ENCODE assay signal across 1 cellular context in the genomic region with DNA sequence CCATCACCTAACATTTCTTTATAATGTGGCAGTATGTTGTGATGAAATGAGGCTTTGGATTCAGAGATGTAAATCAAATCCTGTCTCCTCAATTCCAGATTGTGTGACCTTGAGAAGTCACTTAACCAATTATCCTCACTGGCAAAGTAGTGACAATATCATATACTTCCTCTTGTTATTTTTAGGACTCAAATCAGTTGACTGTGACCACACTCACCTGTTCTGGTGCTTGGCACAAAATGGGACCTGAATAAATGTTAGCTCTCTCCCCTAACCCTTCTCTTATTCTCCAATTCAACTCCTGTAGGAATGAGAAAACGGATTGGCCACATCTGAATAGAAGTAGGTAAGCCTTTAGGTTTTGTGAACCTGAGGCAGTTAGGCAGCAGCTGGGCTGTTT.
TF ChIP-seq lines count a peak whose summit lies in the region.

No MANE protein-coding gene starts in this region.

TF ChIP-seq in GM12878, 131 proteins besides CTCF, POLR2A, EP300 and RAD21:
- TF ChIP-seq, protein P1, sequence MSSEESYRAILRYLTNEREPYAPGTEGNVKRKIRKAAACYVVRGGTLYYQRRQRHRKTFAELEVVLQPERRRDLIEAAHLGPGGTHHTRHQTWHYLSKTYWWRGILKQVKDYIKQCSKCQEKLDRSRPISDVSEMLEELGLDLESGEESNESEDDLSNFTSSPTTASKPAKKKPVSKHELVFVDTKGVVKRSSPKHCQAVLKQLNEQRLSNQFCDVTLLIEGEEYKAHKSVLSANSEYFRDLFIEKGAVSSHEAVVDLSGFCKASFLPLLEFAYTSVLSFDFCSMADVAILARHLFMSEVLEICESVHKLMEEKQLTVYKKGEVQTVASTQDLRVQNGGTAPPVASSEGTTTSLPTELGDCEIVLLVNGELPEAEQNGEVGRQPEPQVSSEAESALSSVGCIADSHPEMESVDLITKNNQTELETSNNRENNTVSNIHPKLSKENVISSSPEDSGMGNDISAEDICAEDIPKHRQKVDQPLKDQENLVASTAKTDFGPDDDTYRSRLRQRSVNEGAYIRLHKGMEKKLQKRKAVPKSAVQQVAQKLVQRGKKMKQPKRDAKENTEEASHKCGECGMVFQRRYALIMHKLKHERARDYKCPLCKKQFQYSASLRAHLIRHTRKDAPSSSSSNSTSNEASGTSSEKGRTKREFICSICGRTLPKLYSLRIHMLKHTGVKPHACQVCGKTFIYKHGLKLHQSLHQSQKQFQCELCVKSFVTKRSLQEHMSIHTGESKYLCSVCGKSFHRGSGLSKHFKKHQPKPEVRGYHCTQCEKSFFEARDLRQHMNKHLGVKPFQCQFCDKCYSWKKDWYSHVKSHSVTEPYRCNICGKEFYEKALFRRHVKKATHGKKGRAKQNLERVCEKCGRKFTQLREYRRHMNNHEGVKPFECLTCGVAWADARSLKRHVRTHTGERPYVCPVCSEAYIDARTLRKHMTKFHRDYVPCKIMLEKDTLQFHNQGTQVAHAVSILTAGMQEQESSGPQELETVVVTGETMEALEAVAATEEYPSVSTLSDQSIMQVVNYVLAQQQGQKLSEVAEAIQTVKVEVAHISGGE (CRISPR knock-in tag; IDR thresholded peaks at IDR 0.05), result no peak
- TF ChIP-seq FOXM1 (IDR thresholded peaks at IDR 0.05; ENCODE audit: low read depth, low read length), result no peak
- TF ChIP-seq ZBED1 (IDR thresholded peaks at IDR 0.05; ENCODE audit: borderline replicate concordance), result no peak
- TF ChIP-seq CHD4 (IDR thresholded peaks at IDR 0.05), result no peak
- TF ChIP-seq FOXK2 (IDR thresholded peaks at IDR 0.05), result no peak
- no peak for TF ChIP-seq STAT3 (IDR thresholded peaks at IDR 0.05; ENCODE audit: low read depth, low read length)
- TF ChIP-seq SMAD5 (IDR thresholded peaks at IDR 0.05; ENCODE audit: low read depth), result no peak
TF ChIP-seq in GM12878: peak in this region for 0.
